ENCODE assay signal across 12 cellular contexts in genomic region chrX:132226169-132226568, GRCh38. TPM values are rescaled to one million over a fixed set of nuclear protein-coding genes. Genes with fewer than 3 reads are reported as not detected.
DNase-seq lines count a peak whose midpoint lies in the region; ATAC-seq, FAIRE-seq and TF ChIP-seq lines count a peak whose summit lies in the region.
"Had no signal": no experiment of that assay in that cellular context is flagged by ENCODE, and none has a peak within 500 bp of the region (broad histone marks: within the 10 kb centered on the region; RNA-seq: fewer than 3 reads in every experiment).

No MANE protein-coding gene starts in this region.

- H3K27ac ChIP-seq in GM23338 (ENCODE audit: low read depth), result no peak overlapping the region

- TF ChIP-seq CTCF in AG10803 (conservative IDR thresholded peaks at IDR 0.05; ENCODE audit: low read length), result peak; percentile 51
- TF ChIP-seq CTCF in GM23338 (conservative IDR thresholded peaks at IDR 0.05; ENCODE audit: low read depth in 2 of 2), result peak in 1 of 2 experiments; percentile 52; a peak in 3 of 4 replicates

- TF ChIP-seq POLR2A in GM18505 (IDR thresholded peaks at IDR 0.05; ENCODE audit: borderline replicate concordance, extremely low read depth, insufficient read depth, insufficient read length), result no peak

- H3K36me3 ChIP-seq in GM23338 (ENCODE audit: insufficient read depth), result no peaks in the 10 kb centered on the region

- no peak overlapping the region for H3K27ac Mint-ChIP-seq in GM23338
- no peak overlapping the region for H3K27ac Mint-ChIP-seq in immature natural killer cell
- H3K27ac Mint-ChIP-seq: stimulated activated naive B cell treated with anti-CD40 and anti-IgM and Interleukin-4, amounts not matched to agents 10 μg/mL and 1 μg/mL and 100 μg/mL, for 72 hours had no signal

- no peaks in the 10 kb centered on the region for H3K9me2 ChIP-seq in GM23338 (ENCODE audit: insufficient read depth)

- no peaks in the 10 kb centered on the region for H3K36me3 Mint-ChIP-seq in GM23338 (ENCODE audit: low read depth)
- H3K36me3 Mint-ChIP-seq in immature natural killer cell, result no peaks in the 10 kb centered on the region
- H3K36me3 Mint-ChIP-seq: stimulated activated naive B cell treated with anti-CD40 and anti-IgM and Interleukin-4, amounts not matched to agents 10 μg/mL and 1 μg/mL and 100 μg/mL, for 72 hours had no signal

- H3K27me3 ChIP-seq in GM23338 (ENCODE audit: insufficient read depth), result no peaks in the 10 kb centered on the region

- ATAC-seq in GM23338, result no peak
- ATAC-seq in GM18870 (IDR thresholded peaks at IDR 0.05; ENCODE audit: unreplicated experiment), result no peak
- no peak for ATAC-seq in GM18505 (IDR thresholded peaks at IDR 0.05; ENCODE audit: unreplicated experiment)
- no peak for ATAC-seq in HG02885 (IDR thresholded peaks at IDR 0.05; ENCODE audit: poor library complexity, unreplicated experiment)
- ATAC-seq: stimulated activated naive B cell treated with anti-CD40 and anti-IgM and Interleukin-4, amounts not matched to agents 10 μg/mL and 1 μg/mL and 100 μg/mL, for 72 hours had no signal

- no peaks in the 10 kb centered on the region; the same call in 2 of the 3 replicates for H3K4me1 Mint-ChIP-seq in GM23338
- H3K4me1 Mint-ChIP-seq in immature natural killer cell, result no peaks in the 10 kb centered on the region

- no peaks in the 10 kb centered on the region; the same call in 2 of the 3 replicates for H3K9me3 Mint-ChIP-seq in GM23338
- H3K9me3 Mint-ChIP-seq in immature natural killer cell, result no peaks in the 10 kb centered on the region
- H3K9me3 Mint-ChIP-seq: stimulated activated naive B cell treated with anti-CD40 and anti-IgM and Interleukin-4, amounts not matched to agents 10 μg/mL and 1 μg/mL and 100 μg/mL, for 72 hours had no signal

- no peaks in the 10 kb centered on the region for H3K79me2 ChIP-seq in GM23338 (replicated peaks; ENCODE audit: insufficient read depth)

- H3K4me2 ChIP-seq in GM23338, result no peak overlapping the region

- peak; percentile 15 for FAIRE-seq in frontal cortex (lab: Jason Lieb, UNC)

- H3K4me3 Mint-ChIP-seq in GM23338 (no peak overlapping the region), immature natural killer cell (no peak overlapping the region)
- H3K4me3 Mint-ChIP-seq: stimulated activated naive B cell treated with anti-CD40 and anti-IgM and Interleukin-4, amounts not matched to agents 10 μg/mL and 1 μg/mL and 100 μg/mL, for 72 hours had no signal

- no peaks in the 10 kb centered on the region for H4K20me1 ChIP-seq in GM23338 (replicated peaks; ENCODE audit: insufficient read depth)

- H3K27me3 Mint-ChIP-seq in GM23338 (ENCODE audit: insufficient read depth, low read depth, poor library complexity) (peaks cover 1% of the 10 kb centered on the region), immature natural killer cell (ENCODE audit: low read depth in 3 of 3) (peaks cover 3 to 12% (median 4%) of the 10 kb centered on the region in 3 donors)

- peak; percentile 13 for DNase-seq in AG10803 (ENCODE audit: low read depth)
- DNase-seq in GM23338 (ENCODE audit: low spot score), result peak; percentile 38
- peak; percentile 1 for DNase-seq in SW480 (ENCODE audit: low spot score)
- DNase-seq in frontal cortex (ENCODE audit: low spot score in 2 of 2), result no peak
- DNase-seq in immature natural killer cell, result no peak
- DNase-seq: activated gamma-delta T cell treated with Interleukin-2 at 50 U/mL for 16 hours; GOT3; head of caudate nucleus; stimulated activated naive B cell treated with anti-CD40 and anti-IgM and Interleukin-4, amounts not matched to agents 10 μg/mL and 1 μg/mL and 100 μg/mL, for 72 hours had no signal

- H3K4me3 ChIP-seq in AG10803 (ENCODE audit: low read length) (no peak overlapping the region), GM23338 (no peak overlapping the region)

- H3F3A ChIP-seq in GM23338 (replicated peaks; ENCODE audit: low read depth), result no peaks in the 10 kb centered on the region

- no peak overlapping the region for H2AFZ ChIP-seq in GM23338

- H3K4me1 ChIP-seq in GM23338 (ENCODE audit: insufficient read depth), result no peaks in the 10 kb centered on the region; the same call in 1 of the 2 replicates

TF ChIP-seq in GM23338, 12 proteins besides CTCF, POLR2A, EP300 and RAD21 (continues in another document):
- TF ChIP-seq NANOG (IDR thresholded peaks at IDR 0.05; ENCODE audit: borderline replicate concordance), result no peak
- TF ChIP-seq ZNF114 (CRISPR knock-in tag; IDR thresholded peaks at IDR 0.05), result no peak
- TF ChIP-seq REST (IDR thresholded peaks at IDR 0.05; ENCODE audit: unreplicated experiment), result no peak

RNA-seq across cellular contexts. Expression of gene RAP2C, which starts 6.9 kb away (rescaled TPM):
- 22.7 and 25.0 TPM in 2 replicates for total RNA-seq in GM23338 (2014; rRNA removed; shearing (Covaris generic))
- 14.5 and 16.0 TPM in 2 replicates for polyA plus RNA-seq in GM23338 (2016; fragmentation: Nextera tagmentation; extraction: Ambion mirVana)
- total RNA-seq in frontal cortex, result 13.9 TPM
- 10 to 100 TPM; 21.6 to 24.7 (median 24.2) TPM for polyA plus RNA-seq in immature natural killer cell

Comparison
In these comparisons a context has a peak if more than half of its experiments do, and no peak if none do; other contexts are left out.
1. DNase-seq: peak in AG10803 (single experiment), GM23338 (single experiment) and SW480 (single experiment); none in frontal cortex (0 of 2) and immature natural killer cell (0 of 3).